8 cellular contexts compared by ENCODE assay signal in genomic region chr16:15041260-15042011, GRCh38. TPM values are rescaled to one million over a fixed set of nuclear protein-coding genes. Genes with fewer than 3 reads are reported as not detected.
DNase-seq lines count a peak whose midpoint lies in the region; ATAC-seq and TF ChIP-seq lines count a peak whose summit lies in the region.

No MANE protein-coding gene starts in this region.

- DNase-seq in AG08395 (ENCODE audit: low spot score) (peak; percentile 95), OCI-M1 (lab: John Stamatoyannopoulos, UW) (peak; percentile 85), fibroblast of lung (ENCODE audit: low read depth in 2 of 2) (peak; percentile 53 to 81), myocyte (ENCODE audit: low read depth) (peak; percentile 79), NCI-H510A (lab: John Stamatoyannopoulos, UW) (no peak), NCI-H1436 (lab: John Stamatoyannopoulos, UW) (no peak)

- no peak for ATAC-seq in HG02763 (IDR thresholded peaks at IDR 0.05; ENCODE audit: unreplicated experiment)
- ATAC-seq in HG03280 (IDR thresholded peaks at IDR 0.05; ENCODE audit: unreplicated experiment) = no peak

- H3K27me3 ChIP-seq in fibroblast of lung (ENCODE audit: control insufficient read depth, insufficient read depth, low read length) = no peaks in the 10 kb centered on the region

- TF ChIP-seq CTCF in fibroblast of lung (conservative IDR thresholded peaks at IDR 0.05 in 1 of 2, IDR thresholded peaks at IDR 0.05 in 1 of 2; ENCODE audit: low read depth in 1 of 2, low read length in 2 of 2) = peak in 1 of 2 donors; percentile 13

- no peak overlapping the region for H2AFZ ChIP-seq in fibroblast of lung (ENCODE audit: low read length)

- H3K27ac ChIP-seq in fibroblast of lung (ENCODE audit: insufficient read depth, low read length) = peak overlapping the region; percentile 5

- H3K36me3 ChIP-seq in fibroblast of lung (ENCODE audit: control insufficient read depth, insufficient read depth, low read length) = peaks cover 13% of the 10 kb centered on the region

- no peaks in the 10 kb centered on the region for H3K79me2 ChIP-seq in fibroblast of lung (ENCODE audit: control insufficient read depth, insufficient read depth, low read length)

- no peak overlapping the region for H3K4me2 ChIP-seq in fibroblast of lung (ENCODE audit: extremely low read depth, insufficient read depth, low read length)

- no peak overlapping the region for H3K4me3 ChIP-seq in fibroblast of lung (replicated peaks in 1 of 4; ENCODE audit: control extremely low read depth in 1 of 4, insufficient read depth in 1 of 4, low read depth in 3 of 4, low read length in 4 of 4)

- no peaks in the 10 kb centered on the region for H3K4me1 ChIP-seq in fibroblast of lung (ENCODE audit: control insufficient read depth, extremely low read depth, insufficient read depth, low read length)

- no peaks in the 10 kb centered on the region for H3K9me3 ChIP-seq in fibroblast of lung (ENCODE audit: control insufficient read depth, insufficient read depth, low read depth, low read length)

- no peak overlapping the region for H3K9ac ChIP-seq in fibroblast of lung (ENCODE audit: insufficient read depth, low read length)

- no peaks in the 10 kb centered on the region for H4K20me1 ChIP-seq in fibroblast of lung (ENCODE audit: control insufficient read depth, extremely low read depth, insufficient read depth, low read length)

RNA-seq across cellular contexts. Expression of gene NTAN1, which starts 14.4 kb away (rescaled TPM):
- total RNA-seq in fibroblast of lung (111 and 147 TPM in 2 replicates), myocyte (56.3 and 62.0 TPM in 2 replicates)
- polyA plus RNA-seq in fibroblast of lung = 114 and 135 TPM in 2 replicates
- 74.6 and 91.3 TPM in 2 replicates for polyA plus RNA-seq in fibroblast of lung (2012)
- 90.5 and 93.1 TPM in 2 replicates for polyA minus RNA-seq in fibroblast of lung (ENCODE audit: low replicate concordance)
- polyA plus RNA-seq in myocyte (2012) = 69.9 TPM

RNA-seq across cellular contexts. Expression of gene RRN3, which starts 52.6 kb away (rescaled TPM):
- total RNA-seq in fibroblast of lung (38.3 and 43.6 TPM in 2 replicates), myocyte (67.5 and 85.2 TPM in 2 replicates)
- polyA plus RNA-seq in fibroblast of lung = 28.9 and 32.5 TPM in 2 replicates
- 16.4 and 20.6 TPM in 2 replicates for polyA plus RNA-seq in fibroblast of lung (2012)
- 9.1 and 18.3 TPM in 2 replicates for polyA minus RNA-seq in fibroblast of lung (ENCODE audit: low replicate concordance)
- polyA plus RNA-seq in myocyte (2012) = 29.1 TPM

Comparison
In these comparisons a context has a peak if more than half of its experiments do, and no peak if none do; other contexts are left out.
1. DNase-seq: peak in AG08395 (single experiment), OCI-M1 (single experiment), fibroblast of lung (2 of 2) and myocyte (single experiment); none in NCI-H510A (single experiment) and NCI-H1436 (single experiment).